6 cellular contexts compared by ENCODE assay signal in genomic region chr17:7323731-7324437, GRCh38. TPM values are rescaled to one million over a fixed set of nuclear protein-coding genes. Genes with fewer than 3 reads are reported as not detected.
DNase-seq lines count a peak whose midpoint lies in the region; ATAC-seq and TF ChIP-seq lines count a peak whose summit lies in the region.

No MANE protein-coding gene starts in this region.

- H3K27me3 ChIP-seq in heart right ventricle = no peaks in the 10 kb centered on the region

- H3K9me3 ChIP-seq in heart right ventricle = no peaks in the 10 kb centered on the region

- no peak overlapping the region for H3K4me3 ChIP-seq in heart right ventricle

- H3K36me3 ChIP-seq in heart right ventricle = peaks cover 6 to 78% (median 49%) of the 10 kb centered on the region in 9 donors

- ATAC-seq in heart right ventricle (peak in 5 of 8 donors; percentile 9 to 46 (median 26)), HG02840 (IDR thresholded peaks at IDR 0.05; ENCODE audit: low FRiP score, unreplicated experiment) (no peak), HG03439 (IDR thresholded peaks at IDR 0.05; ENCODE audit: unreplicated experiment) (no peak)

- intact Hi-C loops in heart right ventricle (cut with DNase I) = no loop called here

- TF ChIP-seq CTCF in GM13976 (IDR thresholded peaks at IDR 0.05; ENCODE audit: borderline replicate concordance, control extremely low read depth, extremely low read depth, insufficient read depth, missing control alignments) (peak; percentile 83), heart right ventricle (IDR thresholded peaks at IDR 0.05) (peak; percentile 25 to 90 (median 74))

- in situ Hi-C loops in GM13976 (cut with MboI; ENCODE audit: low sequenced_read_pairs, unreplicated experiment) = no loop called here

- DNase-seq in GM13976 (ENCODE audit: low spot score) (peak; percentile 83), heart right ventricle (peak in 1 of 2 donors; percentile 61)
- DNase-seq in activated CD4-positive, alpha-beta T cell treated with anti-CD3 and anti-CD28 coated beads, Interleukin-2, amount 50 U/mL, for 48 hours = peak; percentile 76 to 78
- peak; percentile 86 for DNase-seq in stimulated activated CD8-positive, alpha-beta memory T cell treated with anti-CD3 and anti-CD28 coated beads, Interleukin-4, amount 100 ng/mL, for 48 hours

- no peak overlapping the region for H3K27ac ChIP-seq in heart right ventricle

- peaks cover 0 to 18% (median 13%) of the 10 kb centered on the region in 9 donors for H3K4me1 ChIP-seq in heart right ventricle

- 66 to 68% methylated on average over 39 of the region's 39 CpGs for WGBS in heart right ventricle, 2 donors

RNA-seq across cellular contexts. Expression of gene NEURL4, which starts 5.3 kb away (rescaled TPM):
- total RNA-seq in heart right ventricle = 10 to 100 TPM; 21.7 to 45.9 (median 28.7) TPM
- 10 to 100 TPM; 22.4 to 55.5 TPM for polyA plus RNA-seq in heart right ventricle

RNA-seq across cellular contexts. Expression of gene GPS2, which starts 8.7 kb away (rescaled TPM):
- total RNA-seq in heart right ventricle = 10 to 100 TPM; 49.1 to 81.1 (median 57.4) TPM
- polyA plus RNA-seq in heart right ventricle = 100 to 1,000 TPM; 103 to 105 TPM

RNA-seq across cellular contexts. Expression of gene ACAP1, which starts 12.4 kb away (rescaled TPM):
- total RNA-seq in heart right ventricle = 10 to 100 TPM in 7 of 10 donors, 1 to 10 TPM in 3; 7.4 to 23.4 (median 16.7) TPM
- 1 to 10 TPM; 2.4 to 9.7 TPM for polyA plus RNA-seq in heart right ventricle

RNA-seq across cellular contexts. Expression of gene EIF5A, which starts 16.5 kb away (rescaled TPM):
- total RNA-seq in heart right ventricle = 100 to 1,000 TPM; 197 to 444 (median 248) TPM
- 100 to 1,000 TPM; 457 to 716 TPM for polyA plus RNA-seq in heart right ventricle

RNA-seq across cellular contexts. Expression of gene KCTD11, which starts 28.1 kb away (rescaled TPM):
- 1 to 10 TPM; 4.3 to 8.5 (median 5.3) TPM for total RNA-seq in heart right ventricle
- 1 to 10 TPM; 4.5 to 6.6 TPM for polyA plus RNA-seq in heart right ventricle

Comparison
In these comparisons a context has a peak if more than half of its experiments do, and no peak if none do; other contexts are left out.
1. ATAC-seq: peak in heart right ventricle (5 of 8); none in HG02840 (single experiment) and HG03439 (single experiment).